Comparison of ENCODE assay signal across 24 cellular contexts in genomic region chr5:14971864-14972263, GRCh38.
"Had no signal": no experiment of that assay in that cellular context is flagged by ENCODE, and none has a peak within 500 bp of the region (broad histone marks: within the 10 kb centered on the region; RNA-seq: fewer than 3 reads in every experiment).

No MANE protein-coding gene starts in this region.

- H3K36me3 ChIP-seq: left ventricle myocardium inferior, ovary, right atrium auricular region, stomach, thyroid gland, transverse colon, upper lobe of left lung, vagina had no signal

- H3K4me3 ChIP-seq: left ventricle myocardium inferior, lung, ovary, right atrium auricular region, skin epidermis, stomach, testis, thyroid gland, transverse colon, upper lobe of left lung, vagina had no signal

- H3K27me3 Mint-ChIP-seq: progenitor cell of endocrine pancreas had no signal

- H3K4me1 Mint-ChIP-seq: naive B cell; natural killer cell; stimulated activated naive B cell treated with anti-CD40 and anti-IgM and Interleukin-4, amounts not matched to agents 10 μg/mL and 1 μg/mL and 100 μg/mL, for 72 hours had no signal

- H3K9me3 Mint-ChIP-seq: natural killer cell had no signal

- H3K27ac ChIP-seq: left ventricle myocardium inferior, ovary, right atrium auricular region, skin epidermis, stomach, testis, thyroid gland, transverse colon, upper lobe of left lung, vagina had no signal

- H3K27me3 ChIP-seq: ovary, right atrium auricular region, stomach, testis, thyroid gland, transverse colon, upper lobe of left lung, vagina had no signal

- H3K9me3 ChIP-seq: left ventricle myocardium inferior, ovary, right atrium auricular region, stomach, testis, thyroid gland, transverse colon, upper lobe of left lung, vagina had no signal

- H3K27ac Mint-ChIP-seq: mesothelial cell of epicardium; natural killer cell; progenitor cell of endocrine pancreas; stimulated activated naive B cell treated with anti-CD40 and anti-IgM and Interleukin-4, amounts not matched to agents 10 μg/mL and 1 μg/mL and 100 μg/mL, for 72 hours had no signal

- H3K4me3 Mint-ChIP-seq: mesothelial cell of epicardium; naive B cell; natural killer cell; stimulated activated naive B cell treated with anti-CD40 and anti-IgM and Interleukin-4, amounts not matched to agents 10 μg/mL and 1 μg/mL and 100 μg/mL, for 72 hours had no signal

- DNase-seq: islet precursor cell; left ventricle myocardium inferior; mesendoderm; naive B cell; natural killer cell; ovary; stimulated activated CD4-positive, alpha-beta T cell treated with anti-CD3 and anti-CD28 coated beads, Interleukin-12 subunit alpha, Interleukin-12 subunit beta, amount 100 ng/mL, for 4 hours; stimulated activated CD4-positive, alpha-beta T cell treated with anti-CD3 and anti-CD28 coated beads, Interleukin-15, amount 100 ng/mL, for 24 hours; stimulated activated CD4-positive, alpha-beta T cell treated with anti-CD3 and anti-CD28 coated beads, Interleukin-2, amount 100 ng/mL, for 24 hours; stimulated activated CD4-positive, alpha-beta T cell treated with anti-CD3 and anti-CD28 coated beads, Interleukin-4, amount 100 ng/mL, for 1 hour; stimulated activated naive B cell treated with anti-CD40 and anti-IgM and Interleukin-4, amounts not matched to agents 10 μg/mL and 1 μg/mL and 100 μg/mL, for 72 hours; stimulated activated naive CD8-positive, alpha-beta T cell treated with anti-CD3 and anti-CD28 coated beads, Interleukin-15, Interleukin-2, amounts not matched to agents 100 U/mL and 50 U/mL, for 24 hours; stomach; testis; thyroid gland; transverse colon; upper lobe of left lung had no signal

- H3K4me1 ChIP-seq: left ventricle myocardium inferior, right atrium auricular region, stomach, testis, thyroid gland, upper lobe of left lung, vagina had no signal

- H3K36me3 Mint-ChIP-seq: mesothelial cell of epicardium; naive B cell; natural killer cell; stimulated activated naive B cell treated with anti-CD40 and anti-IgM and Interleukin-4, amounts not matched to agents 10 μg/mL and 1 μg/mL and 100 μg/mL, for 72 hours had no signal

- ATAC-seq: natural killer cell; sciatic nerve; stimulated activated naive B cell treated with anti-CD40 and anti-IgM and Interleukin-4, amounts not matched to agents 10 μg/mL and 1 μg/mL and 100 μg/mL, for 72 hours; stimulated activated naive CD8-positive, alpha-beta T cell treated with anti-CD3 and anti-CD28 coated beads, Interleukin-15, Interleukin-2, amounts not matched to agents 100 U/mL and 50 U/mL, for 24 hours had no signal
